Comparison of ENCODE assay signal across 17 cellular contexts in genomic region chr1:15004396-15004795, GRCh38.
"Had no signal": no experiment of that assay in that cellular context is flagged by ENCODE, and none has a peak within 500 bp of the region (broad histone marks: within the 10 kb centered on the region; RNA-seq: fewer than 3 reads in every experiment).

No MANE protein-coding gene starts in this region.

- H3K9me3 Mint-ChIP-seq: activated naive CD8-positive, alpha-beta T cell treated with anti-CD3 and anti-CD28 coated beads, Interleukin-2, amount 10 ng/mL, durations not matched to agents 7 days and 5 days; natural killer cell; T-helper 2 cell treated with Interferon-gamma antibody and Interleukin-4, amounts not matched to agents 5 μg/mL and 100 μg/mL, for 36 hours had no signal

- H3K27ac ChIP-seq: brain microvascular endothelial cell, tibial nerve, uterus had no signal

- H3K27me3 ChIP-seq: brain microvascular endothelial cell, dorsolateral prefrontal cortex, tibial nerve, uterus had no signal

- H3K4me1 ChIP-seq: uterus had no signal

- ATAC-seq: esophagus mucosa, natural killer cell had no signal

- H3K4me3 Mint-ChIP-seq: activated naive CD8-positive, alpha-beta T cell treated with anti-CD3 and anti-CD28 coated beads, Interleukin-2, amount 10 ng/mL, durations not matched to agents 7 days and 5 days; endodermal cell; natural killer cell; T-helper 2 cell treated with Interferon-gamma antibody and Interleukin-4, amounts not matched to agents 5 μg/mL and 100 μg/mL, for 36 hours had no signal

- H3K36me3 ChIP-seq: brain microvascular endothelial cell, tibial nerve, uterus had no signal

- H3K9me3 ChIP-seq: tibial nerve, uterus had no signal

- H3K27ac Mint-ChIP-seq: activated naive CD8-positive, alpha-beta T cell treated with anti-CD3 and anti-CD28 coated beads, Interleukin-2, amount 10 ng/mL, durations not matched to agents 7 days and 5 days; endodermal cell; natural killer cell; T-helper 2 cell treated with Interferon-gamma antibody and Interleukin-4, amounts not matched to agents 5 μg/mL and 100 μg/mL, for 36 hours had no signal

- H3K4me3 ChIP-seq: dorsolateral prefrontal cortex, tibial nerve, uterus had no signal

- DNase-seq: activated CD4-positive, CD25-positive, alpha-beta regulatory T cell; activated naive CD4-positive, alpha-beta T cell; activated naive CD8-positive, alpha-beta T cell treated with anti-CD3 and anti-CD28 coated beads, Interleukin-2, amount 10 ng/mL, durations not matched to agents 7 days and 5 days; brain microvascular endothelial cell; endodermal cell; glutamatergic neuron; kidney glomerular epithelial cell; mesendoderm; natural killer cell; stimulated activated CD4-positive, alpha-beta T cell treated with anti-CD3 and anti-CD28 coated beads, Interleukin-15, amount 100 ng/mL, for 24 hours; stimulated activated CD4-positive, alpha-beta T cell treated with anti-CD3 and anti-CD28 coated beads, Interleukin-4, amount 100 ng/mL, for 1 hour; stimulated activated naive CD4-positive, alpha-beta T cell; uterus had no signal

- H3K36me3 Mint-ChIP-seq: activated naive CD8-positive, alpha-beta T cell treated with anti-CD3 and anti-CD28 coated beads, Interleukin-2, amount 10 ng/mL, durations not matched to agents 7 days and 5 days; natural killer cell had no signal

- H3K4me1 Mint-ChIP-seq: activated naive CD8-positive, alpha-beta T cell treated with anti-CD3 and anti-CD28 coated beads, Interleukin-2, amount 10 ng/mL, durations not matched to agents 7 days and 5 days had no signal
